Comparison of ENCODE assay signal across 20 cellular contexts in genomic region chr2:120873958-120874357, GRCh38.
DNase-seq lines count a peak whose midpoint lies in the region; ATAC-seq and TF ChIP-seq lines count a peak whose summit lies in the region.
"Had no signal": no experiment of that assay in that cellular context is flagged by ENCODE, and none has a peak within 500 bp of the region (broad histone marks: within the 10 kb centered on the region; RNA-seq: fewer than 3 reads in every experiment).

No MANE protein-coding gene starts in this region.

- no peak overlapping the region for H4K5ac ChIP-seq in IMR-90 (ENCODE audit: low read depth, low read length)

- H2AK5ac ChIP-seq in IMR-90 (ENCODE audit: low read depth, low read length), result no peak overlapping the region; the same call in 1 of the 2 replicates

- H2BK120ac ChIP-seq in IMR-90 (ENCODE audit: low read depth, low read length), result no peak overlapping the region

- H3K23ac ChIP-seq in IMR-90 (ENCODE audit: low read depth, low read length), result peak overlapping the region; percentile 53

- BruUV-seq in IMR-90 (replicated peaks; lab: Mats Ljungman, UMichigan), result no TSS peak

- no peak overlapping the region for H2BK15ac ChIP-seq in IMR-90 (ENCODE audit: low read depth, low read length)

- dilution Hi-C loops in IMR-90 (cut with HindIII; ENCODE audit: low sequenced_read_pairs, unreplicated experiment), result no loop called here

- no peak overlapping the region for H2AFZ ChIP-seq in IMR-90 (replicated peaks; ENCODE audit: low read length, poor library complexity)

- no peak overlapping the region for H3K56ac ChIP-seq in IMR-90 (ENCODE audit: extremely low read depth, insufficient read depth, low read length)

- peaks cover 42% of the 10 kb centered on the region for H3K9me1 ChIP-seq in IMR-90 (ENCODE audit: insufficient read depth, low read length)

- 0 out of 2 replicates have a peak overlapping the region, but pooled peaks have one; percentile 9 for H4K91ac ChIP-seq in IMR-90 (ENCODE audit: insufficient read depth, low read depth, low read length)

- peaks cover 77% of the 10 kb centered on the region for H4K20me1 ChIP-seq in IMR-90 (ENCODE audit: insufficient read depth, low read length)
- H4K20me1 ChIP-seq: BLaER1 had no signal

- H3K36me3 Mint-ChIP-seq in endodermal cell (ENCODE audit: low read depth), result no peaks in the 10 kb centered on the region
- H3K36me3 Mint-ChIP-seq: CD4-positive, alpha-beta memory T cell had no signal

- H3K27me3 ChIP-seq in IMR-90 (ENCODE audit: control insufficient read depth, insufficient read depth, low read length), result no peaks in the 10 kb centered on the region
- no peaks in the 10 kb centered on the region for H3K27me3 ChIP-seq in endodermal cell (ENCODE audit: control insufficient read depth, insufficient read depth, low read length, poor library complexity, severe bottlenecking)
- H3K27me3 ChIP-seq in right cardiac atrium (ENCODE audit: control insufficient read depth, insufficient read depth), result no peaks in the 10 kb centered on the region
- H3K27me3 ChIP-seq in spleen (replicated peaks in 1 of 7), result peaks cover 0 to 19% (median 0%) of the 10 kb centered on the region in 7 donors

- H4K8ac ChIP-seq in IMR-90 (ENCODE audit: low read depth in 2 of 2, low read length in 2 of 2), result no peak overlapping the region

- H3K4me1 ChIP-seq in IMR-90 (ENCODE audit: control insufficient read depth, insufficient read depth, low read length), result peaks cover 22% of the 10 kb centered on the region
- no peaks in the 10 kb centered on the region for H3K4me1 ChIP-seq in endodermal cell (ENCODE audit: control insufficient read depth, insufficient read depth, low read length)
- peaks cover under 1% of the 10 kb centered on the region for H3K4me1 ChIP-seq in right cardiac atrium (ENCODE audit: control insufficient read depth, insufficient read depth, low read length)
- H3K4me1 ChIP-seq in spleen, result peaks cover 0 to 6% (median 0%) of the 10 kb centered on the region in 6 donors

- no peak overlapping the region for H3K18ac ChIP-seq in IMR-90 (ENCODE audit: low read depth, low read length)

- TF ChIP-seq CTCF in IMR-90 (conservative IDR thresholded peaks at IDR 0.05; ENCODE audit: low read depth, low read length) (no peak), endodermal cell (conservative IDR thresholded peaks at IDR 0.05) (no peak), spleen (IDR thresholded peaks at IDR 0.05 in 8 of 11, conservative IDR thresholded peaks at IDR 0.05 in 3 of 11) (no peak)

- H3K4ac ChIP-seq in IMR-90 (ENCODE audit: low read depth, low read length), result no peak overlapping the region

- H3K27me3 Mint-ChIP-seq in endodermal cell (ENCODE audit: insufficient read depth), result no peaks in the 10 kb centered on the region

- H3K27ac Mint-ChIP-seq in endodermal cell, result no peak overlapping the region
- H3K27ac Mint-ChIP-seq: HFFc6 had no signal

- H2BK5ac ChIP-seq in IMR-90 (ENCODE audit: low read depth, low read length, poor library complexity, severe bottlenecking), result no peak overlapping the region

- WGBS in IMR-90 (ENCODE audit: extremely low coverage in 2 of 2, insufficient read length in 1 of 2), 2 experiments, result no CpG with 5 or more reads among the region's 9 CpGs
- WGBS in endodermal cell (ENCODE audit: insufficient coverage in 1 of 2, insufficient read length in 1 of 2), 2 experiments, result 89 to 91% methylated on average over 5 to 9 of the region's 9 CpGs
- WGBS in right cardiac atrium, result 66% methylated on average over 9 of the region's 9 CpGs
- 86 to 90% (median 87%) methylated on average over 8 to 9 of the region's 9 CpGs for WGBS in spleen, 5 donors

- TF ChIP-seq POLR2A in IMR-90 (IDR thresholded peaks at IDR 0.05; ENCODE audit: low read depth, low read length) (no peak), spleen (IDR thresholded peaks at IDR 0.05) (no peak)

- no peaks in the 10 kb centered on the region for H3K9me3 Mint-ChIP-seq in endodermal cell
- H3K9me3 Mint-ChIP-seq: CD4-positive, alpha-beta memory T cell; HFFc6 had no signal

- peak overlapping the region; percentile 75 for H2AK9ac ChIP-seq in IMR-90 (replicated peaks; ENCODE audit: low read depth, low read length, poor library complexity)

- no peak overlapping the region for H3K4me2 ChIP-seq in IMR-90 (ENCODE audit: low read depth, low read length)
- H3K4me2 ChIP-seq: BLaER1 had no signal

- H3K9me3 ChIP-seq in IMR-90 (ENCODE audit: control insufficient read depth, insufficient read depth, low read length) (no peaks in the 10 kb centered on the region), endodermal cell (ENCODE audit: control insufficient read depth, low read length) (no peaks in the 10 kb centered on the region), right cardiac atrium (ENCODE audit: control insufficient read depth, low read length) (no peaks in the 10 kb centered on the region), spleen (no peaks in the 10 kb centered on the region)
- H3K9me3 ChIP-seq: BLaER1 had no signal

- in situ Hi-C loops in IMR-90 (cut with MboI; ENCODE audit: low sequenced_read_pairs), result no loop called here

- DNase-seq in IMR-90, result no peak
- DNase-seq in endodermal cell, result no peak
- DNase-seq in right cardiac atrium, result peak in 2 of 3 donors; percentile 71 to 80
- DNase-seq in spleen, result peak; percentile 50
- DNase-seq in medulla oblongata (ENCODE audit: extremely low spot score), result no peak
- DNase-seq in A172 (ENCODE audit: low spot score), result no peak
- DNase-seq in activated naive CD4-positive, alpha-beta T cell treated with Interleukin-2 at 50 U/mL for 16 hours, result no peak
- DNase-seq: CD4-positive, alpha-beta memory T cell; DMS153; EL; H7; HFFc6; KG1; MV-4-11; NCI-H524; PC-3; RPMI8226 had no signal

- POLR2A ChIA-PET in IMR-90 (lab: Charles Lee; ENCODE audit: unreplicated experiment), result no interaction called here

- H3K4me3 ChIP-seq in IMR-90 (ENCODE audit: insufficient read depth, low read depth, low read length), result no peak overlapping the region
- H3K4me3 ChIP-seq in endodermal cell (ENCODE audit: low read length), result no peak overlapping the region
- H3K4me3 ChIP-seq in right cardiac atrium (ENCODE audit: low read length), result no peak overlapping the region
- no peak overlapping the region for H3K4me3 ChIP-seq in spleen
- H3K4me3 ChIP-seq: BLaER1 had no signal

- peaks cover 6% of the 10 kb centered on the region for H3K4me1 Mint-ChIP-seq in endodermal cell
- H3K4me1 Mint-ChIP-seq: CD4-positive, alpha-beta memory T cell had no signal

- H3K9ac ChIP-seq in IMR-90 (ENCODE audit: low read depth, low read length) (no peak overlapping the region), endodermal cell (ENCODE audit: extremely low read depth, low read length, poor library complexity, severe bottlenecking) (no peak overlapping the region)
- H3K9ac ChIP-seq: BLaER1 had no signal

- no peaks in the 10 kb centered on the region; the same call in 1 of the 2 replicates for H3K36me3 ChIP-seq in IMR-90 (ENCODE audit: control insufficient read depth, insufficient read depth, low read length)
- H3K36me3 ChIP-seq in endodermal cell (ENCODE audit: control insufficient read depth, insufficient read depth, low read length), result no peaks in the 10 kb centered on the region
- no peaks in the 10 kb centered on the region for H3K36me3 ChIP-seq in spleen
- H3K36me3 ChIP-seq: BLaER1 had no signal

- H2BK20ac ChIP-seq in IMR-90 (ENCODE audit: low read depth, low read length), result no peak overlapping the region

- H3K4me3 Mint-ChIP-seq in endodermal cell, result no peak overlapping the region
- H3K4me3 Mint-ChIP-seq: CD4-positive, alpha-beta memory T cell; HFFc6 had no signal

- TF ChIP-seq RAD21 in IMR-90 (IDR thresholded peaks at IDR 0.05; ENCODE audit: low read length), result no peak

- peak; percentile 16 for ATAC-seq in IMR-90 (ENCODE audit: low read depth)
- ATAC-seq in right cardiac atrium, result peak; percentile 34 to 72
- ATAC-seq in GM19395 (IDR thresholded peaks at IDR 0.05; ENCODE audit: unreplicated experiment), result no peak
- ATAC-seq: HepG2, PC-3 had no signal

- H3K79me1 ChIP-seq in IMR-90 (ENCODE audit: low read depth in 1 of 2, low read length in 2 of 2), result peaks cover 39 to 88% of the 10 kb centered on the region in 2 experiments

- no peak overlapping the region for H3K27ac ChIP-seq in IMR-90 (ENCODE audit: insufficient read depth, low read length)
- H3K27ac ChIP-seq in endodermal cell (ENCODE audit: low read depth, low read length), result peak overlapping the region; percentile 60
- peak overlapping the region; percentile 18 for H3K27ac ChIP-seq in right cardiac atrium (ENCODE audit: low read length)
- no peak overlapping the region for H3K27ac ChIP-seq in spleen
- H3K27ac ChIP-seq: BLaER1 had no signal

- H3K14ac ChIP-seq in IMR-90 (replicated peaks; ENCODE audit: low read depth, low read length), result 0 out of 2 replicates have a peak overlapping the region, but pooled peaks have one; percentile 32

- CTCF ChIA-PET in IMR-90 (lab: Yijun Ruan, JAX), result no interaction called here

- intact Hi-C loops in IMR-90 (cut with micrococcal nuclease), result no loop called here
- intact Hi-C loops in right cardiac atrium (cut with DNase I), result no loop called here
- intact Hi-C loops in spleen (cut with DNase I; ENCODE audit: low total_unique reads), result no loop called here

TF ChIP-seq in IMR-90, 13 proteins besides CTCF, POLR2A, EP300 and RAD21 (continues in another document):
- TF ChIP-seq FOS (IDR thresholded peaks at IDR 0.05; ENCODE audit: low read depth, low read length) (no peak), CHD1 (IDR thresholded peaks at IDR 0.05; ENCODE audit: low read depth, low read length) (no peak), RFX5 (IDR thresholded peaks at IDR 0.05; ENCODE audit: low read depth, low read length) (no peak), ELK1 (IDR thresholded peaks at IDR 0.05; ENCODE audit: borderline replicate concordance, low read depth, low read length) (no peak), MAZ (IDR thresholded peaks at IDR 0.05; ENCODE audit: borderline replicate concordance, low read depth, low read length) (no peak), SMC3 (IDR thresholded peaks at IDR 0.05; ENCODE audit: low read depth, low read length) (no peak), MXI1 (IDR thresholded peaks at IDR 0.05; ENCODE audit: borderline replicate concordance, low read depth, low read length) (no peak)

Comparison
In these comparisons a context has a peak if more than half of its experiments do, and no peak if none do; other contexts are left out.
1. DNase-seq: peak in right cardiac atrium (2 of 3) and spleen (single experiment); none in IMR-90 (single experiment), endodermal cell (single experiment), medulla oblongata (single experiment), A172 (single experiment) and activated naive CD4-positive, alpha-beta T cell treated with Interleukin-2 at 50 U/mL for 16 hours (single experiment).
2. H3K27ac ChIP-seq: peak in endodermal cell (single experiment) and right cardiac atrium (single experiment); none in IMR-90 (single experiment) and spleen (0 of 8).